17 cellular contexts compared by ENCODE assay signal in the genomic region with DNA sequence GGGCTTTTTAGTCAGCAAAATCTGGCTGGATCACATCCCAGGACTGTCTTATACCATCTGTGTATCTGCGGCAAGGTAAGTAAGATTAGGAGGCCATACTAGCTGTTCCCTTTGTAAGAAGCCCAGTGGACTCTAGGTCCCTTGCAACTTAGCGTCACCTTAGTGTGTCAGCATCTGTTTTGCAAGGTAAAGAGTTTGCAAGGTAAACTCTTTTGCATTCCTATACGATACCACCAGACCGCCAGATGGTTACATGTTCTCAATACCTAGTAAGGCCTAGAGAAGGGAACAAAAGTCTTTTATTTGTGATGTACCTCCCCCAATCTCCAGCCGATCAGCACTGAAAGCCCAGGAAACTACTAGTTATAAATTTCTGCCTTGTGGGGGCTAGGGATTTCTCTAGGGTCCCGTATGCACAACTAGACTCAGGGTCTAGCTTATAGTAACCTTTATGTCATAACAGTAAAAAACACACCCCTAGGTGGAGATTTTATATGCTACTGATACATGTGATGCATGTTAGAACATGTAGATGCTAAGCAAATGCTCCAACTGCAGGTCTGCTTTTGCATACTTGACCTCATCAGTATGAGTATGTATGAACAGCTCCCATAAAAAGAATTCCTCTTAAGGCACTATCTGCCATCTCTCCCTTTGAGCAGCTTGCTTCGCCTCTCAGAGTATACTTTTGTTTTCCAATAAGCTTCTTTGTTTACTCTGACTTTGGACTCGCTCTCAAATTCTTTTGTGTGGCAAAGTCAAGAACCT.
DNase-seq lines count a peak whose midpoint lies in the region; ATAC-seq and TF ChIP-seq lines count a peak whose summit lies in the region.
"Had no signal": no experiment of that assay in that cellular context is flagged by ENCODE, and none has a peak within 500 bp of the region (broad histone marks: within the 10 kb centered on the region; RNA-seq: fewer than 3 reads in every experiment).

No MANE protein-coding gene starts in this region.

- H3K79me2 ChIP-seq in H9 (ENCODE audit: insufficient read depth, low read length) (no peaks in the 10 kb centered on the region), neural progenitor cell (ENCODE audit: low read depth) (no peaks in the 10 kb centered on the region)

- no peaks in the 10 kb centered on the region for H3K79me1 ChIP-seq in H9 (ENCODE audit: insufficient read depth, low read depth, low read length, poor library complexity, severe bottlenecking)

- CTCF ChIA-PET in WTC11 (lab: Charles Lee): no interaction called here

- H3K14ac ChIP-seq in H9 (ENCODE audit: insufficient read depth, low read length): no peak overlapping the region

- no peak overlapping the region for H2BK12ac ChIP-seq in H9 (ENCODE audit: insufficient read length, low read depth, low read length)

- no peaks in the 10 kb centered on the region for H3K23me2 ChIP-seq in H9 (ENCODE audit: insufficient read length, low read depth, low read length, poor library complexity, severe bottlenecking)

- no peak overlapping the region for H3K9ac ChIP-seq in H9 (ENCODE audit: extremely low read depth, insufficient read length, low read length)
- H3K9ac ChIP-seq in neural progenitor cell: no peak overlapping the region

- TF ChIP-seq CTCF in H9 (conservative IDR thresholded peaks at IDR 0.05) (no peak), WTC11 (IDR thresholded peaks at IDR 0.05) (no peak), foreskin keratinocyte (conservative IDR thresholded peaks at IDR 0.05) (no peak), neural progenitor cell (IDR thresholded peaks at IDR 0.05) (no peak)

- H3K27ac Mint-ChIP-seq in H9 (peak overlapping the region in 2 of 3 experiments; percentile 1 to 18; a peak in 3 of 7 replicates), WTC11 (no peak overlapping the region), neural progenitor cell (no peak overlapping the region)
- H3K27ac Mint-ChIP-seq: CD4-positive, alpha-beta memory T cell had no signal

- no peak overlapping the region for H3K23ac ChIP-seq in H9 (ENCODE audit: insufficient read length, low read depth, low read length)

- no peak overlapping the region for H3K4me2 ChIP-seq in H9 (ENCODE audit: insufficient read depth, insufficient read length, low read length)
- no peak overlapping the region for H3K4me2 ChIP-seq in neural progenitor cell
- H3K4me2 ChIP-seq: A549 had no signal

- H3K9me3 Mint-ChIP-seq in H9 (no peaks in the 10 kb centered on the region; a peak in 3 of 5 replicates), WTC11 (0 out of 2 replicates have a peak, but pooled peaks cover 4% of the 10 kb centered on the region), neural progenitor cell (peaks cover 2% of the 10 kb centered on the region)

- no peak overlapping the region for H3K27ac ChIP-seq in H9 (ENCODE audit: insufficient read length, low read depth, low read length)
- no peak overlapping the region for H3K27ac ChIP-seq in foreskin keratinocyte
- no peak overlapping the region for H3K27ac ChIP-seq in neural progenitor cell
- H3K27ac ChIP-seq: A549, C4-2B had no signal

- H2BK15ac ChIP-seq in H9 (ENCODE audit: low read depth, low read length): no peak overlapping the region

- H2AK5ac ChIP-seq in H9 (ENCODE audit: insufficient read length, low read length): no peak overlapping the region

- no peaks in the 10 kb centered on the region for H3K36me3 ChIP-seq in neural progenitor cell
- H3K36me3 ChIP-seq: BE2C had no signal

- no CpG with 5 or more reads among the region's 8 CpGs for WGBS in H9 (ENCODE audit: extremely low coverage, insufficient read length, low lambda C conversion rate)

- H3K27me3 Mint-ChIP-seq in H9 (ENCODE audit: low read depth) (no peaks in the 10 kb centered on the region), WTC11 (ENCODE audit: low read depth) (no peaks in the 10 kb centered on the region), neural progenitor cell (ENCODE audit: insufficient read depth, low read depth) (no peaks in the 10 kb centered on the region)
- H3K27me3 Mint-ChIP-seq: CD4-positive, alpha-beta memory T cell had no signal

- no peak overlapping the region for H4K5ac ChIP-seq in H9 (ENCODE audit: insufficient read length, low read depth, low read length)

- H3K4ac ChIP-seq in H9 (ENCODE audit: low read depth, low read length): no peak overlapping the region

- H4K8ac ChIP-seq in H9 (replicated peaks; ENCODE audit: insufficient read length, low read depth, low read length): no peak overlapping the region

- H3K4me1 ChIP-seq in H9 (ENCODE audit: insufficient read depth, low read length): peaks cover 3% of the 10 kb centered on the region; the same call in 1 of the 2 replicates
- no peaks in the 10 kb centered on the region for H3K4me1 ChIP-seq in foreskin keratinocyte
- peaks cover 14% of the 10 kb centered on the region for H3K4me1 ChIP-seq in neural progenitor cell
- H3K4me1 ChIP-seq: A549, BE2C had no signal

- no peak overlapping the region for H2BK5ac ChIP-seq in H9 (ENCODE audit: insufficient read length, low read length)

- no peak overlapping the region for H2BK120ac ChIP-seq in H9 (ENCODE audit: low read depth, low read length, poor library complexity, severe bottlenecking)

- no peak overlapping the region for H3T11ph ChIP-seq in H9 (ENCODE audit: low read length)

- H3K36me3 Mint-ChIP-seq in H9 (ENCODE audit: insufficient read depth in 1 of 3, low read depth in 3 of 3): no peaks in the 10 kb centered on the region; a peak in 1 of 7 replicates
- H3K36me3 Mint-ChIP-seq in WTC11: no peaks in the 10 kb centered on the region
- H3K36me3 Mint-ChIP-seq in neural progenitor cell: no peaks in the 10 kb centered on the region
- H3K36me3 Mint-ChIP-seq: CD4-positive, alpha-beta memory T cell had no signal

- H3K27me3 ChIP-seq in H9 (ENCODE audit: insufficient read depth, low read length) (no peaks in the 10 kb centered on the region), foreskin keratinocyte (no peaks in the 10 kb centered on the region), neural progenitor cell (no peaks in the 10 kb centered on the region)
- H3K27me3 ChIP-seq: BE2C had no signal

- H3K18ac ChIP-seq in H9 (ENCODE audit: insufficient read length, low read depth, low read length): no peak overlapping the region

- H3K4me1 Mint-ChIP-seq in H9 (peaks cover 27 to 33% of the 10 kb centered on the region in 2 experiments), WTC11 (peaks cover 19% of the 10 kb centered on the region), neural progenitor cell (peaks cover 6% of the 10 kb centered on the region)
- H3K4me1 Mint-ChIP-seq: CD4-positive, alpha-beta memory T cell had no signal

- no peak overlapping the region for H4K91ac ChIP-seq in H9 (ENCODE audit: insufficient read length, low read depth, low read length)

- ATAC-seq in WTC11 (peak; percentile 84), foreskin keratinocyte (no peak), GM18502 (IDR thresholded peaks at IDR 0.05; ENCODE audit: poor library complexity, unreplicated experiment) (no peak)
- ATAC-seq: A549, HepG2 had no signal

- H3K4me3 Mint-ChIP-seq in H9: no peak overlapping the region
- no peak overlapping the region for H3K4me3 Mint-ChIP-seq in WTC11
- H3K4me3 Mint-ChIP-seq in neural progenitor cell: no peak overlapping the region
- H3K4me3 Mint-ChIP-seq: CD4-positive, alpha-beta memory T cell had no signal

- no peaks in the 10 kb centered on the region for H3F3A ChIP-seq in neural progenitor cell (ENCODE audit: low read depth)

- H2BK20ac ChIP-seq in H9 (ENCODE audit: low read depth, low read length, poor library complexity, severe bottlenecking): no peak overlapping the region

- H4K20me1 ChIP-seq in H9 (ENCODE audit: control insufficient read depth, insufficient read depth, insufficient read length) (no peaks in the 10 kb centered on the region), neural progenitor cell (ENCODE audit: low read depth) (no peaks in the 10 kb centered on the region)

- H3K9me3 ChIP-seq in H9 (ENCODE audit: control insufficient read depth, low read depth, low read length) (no peaks in the 10 kb centered on the region), neural progenitor cell (ENCODE audit: low read depth) (no peaks in the 10 kb centered on the region)
- H3K9me3 ChIP-seq: A549, BE2C had no signal

- H3K4me3 ChIP-seq in neural progenitor cell: no peak overlapping the region
- H3K4me3 ChIP-seq: A549 had no signal

- H3K56ac ChIP-seq in H9 (ENCODE audit: insufficient read length, low read depth, low read length): no peak overlapping the region

- DNase-seq in H9: no peak
- DNase-seq in WTC11 (ENCODE audit: low spot score): no peak
- DNase-seq in foreskin keratinocyte: peak; percentile 41 to 78
- no peak for DNase-seq in neural progenitor cell (ENCODE audit: low spot score)
- DNase-seq in activated CD4-positive, alpha-beta T cell treated with anti-CD3 and anti-CD28 coated beads for 1 hour: no peak
- no peak for DNase-seq in NCI-H748 (lab: John Stamatoyannopoulos, UW; ENCODE audit: unreplicated experiment)
- DNase-seq: BE2C; CD4-positive, alpha-beta memory T cell; COR-L47; DMS153; DMS79 treated with DMSO at 0.1 percent for 48 hours; EL; GDM1 had no signal

- no peak overlapping the region for H2AFZ ChIP-seq in H9 (ENCODE audit: low read length)
- peak overlapping the region; percentile 45 for H2AFZ ChIP-seq in neural progenitor cell (replicated peaks)

- POLR2A ChIA-PET in WTC11 (lab: Charles Lee): no interaction called here

TF ChIP-seq in WTC11, 78 proteins besides CTCF, POLR2A, EP300 and RAD21 (continues in another document):
- TF ChIP-seq, protein P1, sequence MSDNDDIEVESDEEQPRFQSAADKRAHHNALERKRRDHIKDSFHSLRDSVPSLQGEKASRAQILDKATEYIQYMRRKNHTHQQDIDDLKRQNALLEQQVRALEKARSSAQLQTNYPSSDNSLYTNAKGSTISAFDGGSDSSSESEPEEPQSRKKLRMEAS (CRISPR knock-in tag; IDR thresholded peaks at IDR 0.05): no peak
- TF ChIP-seq, protein P2, sequence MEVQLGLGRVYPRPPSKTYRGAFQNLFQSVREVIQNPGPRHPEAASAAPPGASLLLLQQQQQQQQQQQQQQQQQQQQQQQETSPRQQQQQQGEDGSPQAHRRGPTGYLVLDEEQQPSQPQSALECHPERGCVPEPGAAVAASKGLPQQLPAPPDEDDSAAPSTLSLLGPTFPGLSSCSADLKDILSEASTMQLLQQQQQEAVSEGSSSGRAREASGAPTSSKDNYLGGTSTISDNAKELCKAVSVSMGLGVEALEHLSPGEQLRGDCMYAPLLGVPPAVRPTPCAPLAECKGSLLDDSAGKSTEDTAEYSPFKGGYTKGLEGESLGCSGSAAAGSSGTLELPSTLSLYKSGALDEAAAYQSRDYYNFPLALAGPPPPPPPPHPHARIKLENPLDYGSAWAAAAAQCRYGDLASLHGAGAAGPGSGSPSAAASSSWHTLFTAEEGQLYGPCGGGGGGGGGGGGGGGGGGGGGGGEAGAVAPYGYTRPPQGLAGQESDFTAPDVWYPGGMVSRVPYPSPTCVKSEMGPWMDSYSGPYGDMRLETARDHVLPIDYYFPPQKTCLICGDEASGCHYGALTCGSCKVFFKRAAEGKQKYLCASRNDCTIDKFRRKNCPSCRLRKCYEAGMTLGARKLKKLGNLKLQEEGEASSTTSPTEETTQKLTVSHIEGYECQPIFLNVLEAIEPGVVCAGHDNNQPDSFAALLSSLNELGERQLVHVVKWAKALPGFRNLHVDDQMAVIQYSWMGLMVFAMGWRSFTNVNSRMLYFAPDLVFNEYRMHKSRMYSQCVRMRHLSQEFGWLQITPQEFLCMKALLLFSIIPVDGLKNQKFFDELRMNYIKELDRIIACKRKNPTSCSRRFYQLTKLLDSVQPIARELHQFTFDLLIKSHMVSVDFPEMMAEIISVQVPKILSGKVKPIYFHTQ (CRISPR knock-in tag; IDR thresholded peaks at IDR 0.05): no peak

Comparison
In these comparisons a context has a peak if more than half of its experiments do, and no peak if none do; other contexts are left out.
1. DNase-seq: peak in foreskin keratinocyte (2 of 2); none in H9 (single experiment), WTC11 (single experiment), neural progenitor cell (single experiment), activated CD4-positive, alpha-beta T cell treated with anti-CD3 and anti-CD28 coated beads for 1 hour (single experiment) and NCI-H748 (single experiment).
2. H3K27ac Mint-ChIP-seq: peak in H9 (2 of 3); none in WTC11 (single experiment) and neural progenitor cell (single experiment).